5 cellular contexts compared by ENCODE assay signal in genomic region chr18:14225286-14225679, GRCh38.
A peak's percentile ranks its signal among the peaks of the same experiment; 100 is the strongest.
DNase-seq lines count a peak whose midpoint lies in the region; ATAC-seq, FAIRE-seq and TF ChIP-seq lines count a peak whose summit lies in the region.
"Not testable (repeated sequence)": the region's sequence is repeated elsewhere in the genome, so short reads cannot be mapped to it uniquely, and the experiment has no call there.

No MANE protein-coding gene starts in this region.

- not testable (repeated sequence) for TF ChIP-seq EP300 in A549 (IDR thresholded peaks at IDR 0.05); HepG2 (IDR thresholded peaks at IDR 0.05; ENCODE audit: low read depth in 2 of 2, low read length in 2 of 2)
- TF ChIP-seq EP300 in HepG2 (CRISPR knock-in tag; IDR thresholded peaks at IDR 0.05; ENCODE audit: borderline replicate concordance) = peak; percentile 54; the same call in 1 of the 2 replicates

- CTCF ChIA-PET in A549 (lab: Yijun Ruan, JAX); Calu3 (lab: Charles Lee); OCI-LY7 (lab: Charles Lee; ENCODE audit: unreplicated experiment); HepG2 (lab: Yijun Ruan, JAX; ENCODE audit: low intra/inter-chr PET ratio, low total read pairs): not testable (repeated sequence)

- not testable (repeated sequence) for H3K4me3 Mint-ChIP-seq in Calu3 (ENCODE audit: low read depth, unreplicated experiment); central memory CD8-positive, alpha-beta T cell

- H3K4me2 ChIP-seq in A549 (peak overlapping the region; percentile 34; the same call in 2 of the 3 replicates), HepG2 (ENCODE audit: low read depth, low read length) (peak overlapping the region; percentile 23; the same call in 1 of the 2 replicates)
- H3K4me2 ChIP-seq in OCI-LY7 (ENCODE audit: low read length) = not testable (repeated sequence)

- H3K9me3 Mint-ChIP-seq in Calu3 (ENCODE audit: low read depth, unreplicated experiment); central memory CD8-positive, alpha-beta T cell: not testable (repeated sequence)

- not testable (repeated sequence) for H2AFZ ChIP-seq in OCI-LY7 (ENCODE audit: low read length); HepG2 (ENCODE audit: low read length)

- H3K4me3 ChIP-seq in A549; OCI-LY7 (ENCODE audit: low read depth, low read length, poor library complexity, severe bottlenecking); HepG2 (replicated peaks in 1 of 3; ENCODE audit: insufficient read depth in 1 of 3, low read depth in 2 of 3, low read length in 3 of 3): not testable (repeated sequence)

- not testable (repeated sequence) for H3K36me3 ChIP-seq in OCI-LY7 (ENCODE audit: insufficient read depth, low read length); HepG2 (replicated peaks in 1 of 2; ENCODE audit: control insufficient read depth in 1 of 2, insufficient read depth in 2 of 2, low read length in 2 of 2)

- H3K4me1 Mint-ChIP-seq in Calu3 (ENCODE audit: low read depth, unreplicated experiment); central memory CD8-positive, alpha-beta T cell: not testable (repeated sequence)

- peak overlapping the region; percentile 57 to 75; a peak in 3 of 6 replicates for H3K27ac ChIP-seq in A549
- H3K27ac ChIP-seq in OCI-LY7 (ENCODE audit: low read depth, low read length, poor library complexity, severe bottlenecking) = not testable (repeated sequence)
- H3K27ac ChIP-seq in HepG2 (ENCODE audit: extremely low read length, insufficient read depth, low read length) = peak overlapping the region; percentile 26

- H3K27me3 ChIP-seq in HepG2 (ENCODE audit: control insufficient read depth in 1 of 2, insufficient read depth in 2 of 2, low read length in 2 of 2) = not testable (repeated sequence)

- not testable (repeated sequence) for H3K4me1 ChIP-seq in A549; OCI-LY7 (ENCODE audit: insufficient read depth, low read length, poor library complexity, severe bottlenecking)
- peaks cover 13% of the 10 kb centered on the region for H3K4me1 ChIP-seq in HepG2 (ENCODE audit: insufficient read depth, low read length)

- WGBS in A549 (ENCODE audit: missing lambda C conversion rate) = 32% methylated on average over 4 of the region's 4 CpGs
- 2% methylated on average over 4 of the region's 4 CpGs for WGBS in HepG2 (ENCODE audit: low lambda C conversion rate)

- H4K20me1 ChIP-seq in OCI-LY7 (ENCODE audit: insufficient read depth, low read length); HepG2 (ENCODE audit: insufficient read depth, low read length): not testable (repeated sequence)

- not testable (repeated sequence) for H3K27me3 Mint-ChIP-seq in Calu3 (ENCODE audit: unreplicated experiment); central memory CD8-positive, alpha-beta T cell

- H3K27ac Mint-ChIP-seq in Calu3 (ENCODE audit: unreplicated experiment) = peak overlapping the region; percentile 51
- peak overlapping the region; percentile 41 for H3K27ac Mint-ChIP-seq in central memory CD8-positive, alpha-beta T cell (ENCODE audit: low read depth)

- ATAC-seq in A549; central memory CD8-positive, alpha-beta T cell (replicated peaks; ENCODE audit: extremely low read depth, poor library complexity, severe bottlenecking): not testable (repeated sequence)
- peak; percentile 43; the same call in 1 of the 3 replicates for ATAC-seq in HepG2

- not testable (repeated sequence) for TF ChIP-seq CTCF in A549 (IDR thresholded peaks at IDR 0.05); Calu3 (IDR thresholded peaks at IDR 0.05; ENCODE audit: unreplicated experiment); OCI-LY7 (conservative IDR thresholded peaks at IDR 0.05; ENCODE audit: low read length); HepG2 (CRISPR knock-in tag; IDR thresholded peaks at IDR 0.05)

- not testable (repeated sequence) for H3K9ac ChIP-seq in HepG2 (ENCODE audit: insufficient read depth, low read depth, low read length)

- in situ Hi-C loops in HepG2 (cut with HindIII; ENCODE audit: extremely low pct_ligation_motif_present, low pct_unique_long_range_greater_than_20kb) = not testable (repeated sequence)

- not testable (repeated sequence) for H3K9me2 ChIP-seq in OCI-LY7 (ENCODE audit: insufficient read depth, low read length)

- POLR2A ChIA-PET in A549 (lab: Yijun Ruan, JAX); OCI-LY7 (lab: Charles Lee); HepG2 (lab: Yijun Ruan, JAX): not testable (repeated sequence)

- intact Hi-C loops in Calu3 (cut with micrococcal nuclease; ENCODE audit: unreplicated experiment); OCI-LY7 (cut with micrococcal nuclease; ENCODE audit: unreplicated experiment); HepG2 (cut with micrococcal nuclease; ENCODE audit: unreplicated experiment): not testable (repeated sequence)

- FAIRE-seq in A549 (lab: Jason Lieb, UNC) = not testable (repeated sequence)
- peak; percentile 21 for FAIRE-seq in HepG2 (lab: Jason Lieb, UNC)

- not testable (repeated sequence) for H3K36me3 Mint-ChIP-seq in Calu3 (ENCODE audit: insufficient read depth, unreplicated experiment); central memory CD8-positive, alpha-beta T cell (ENCODE audit: insufficient read depth)

- H3K9me3 ChIP-seq in A549; OCI-LY7 (ENCODE audit: low read length); HepG2 (ENCODE audit: low read length): not testable (repeated sequence)

- not testable (repeated sequence) for TF ChIP-seq RAD21 in A549 (conservative IDR thresholded peaks at IDR 0.05 in 1 of 2, IDR thresholded peaks at IDR 0.05 in 1 of 2); HepG2 (CRISPR knock-in tag; IDR thresholded peaks at IDR 0.05)

- not testable (repeated sequence) for BruUV-seq in Calu3 (replicated peaks; lab: Mats Ljungman, UMichigan); HepG2 (replicated peaks; lab: Mats Ljungman, UMichigan)
- BruUV-seq in OCI-LY7 (replicated peaks; lab: Mats Ljungman, UMichigan) = TSS peak; percentile 69

- not testable (repeated sequence) for TF ChIP-seq POLR2A in A549 (IDR thresholded peaks at IDR 0.05; ENCODE audit: low read length); HepG2 (IDR thresholded peaks at IDR 0.05; ENCODE audit: insufficient read depth in 1 of 2, low read depth in 2 of 2, low read length in 2 of 2)

- DNase-seq in A549 (ENCODE audit: low read depth in 1 of 2, low spot score in 1 of 2) (peak in 1 of 2 experiments; percentile 48), HepG2 (ENCODE audit: low spot score) (peak; percentile 64)
- not testable (repeated sequence) for DNase-seq in Calu3; OCI-LY7 (ENCODE audit: low spot score); central memory CD8-positive, alpha-beta T cell (ENCODE audit: low spot score in 2 of 2)

- H3K79me2 ChIP-seq in OCI-LY7 (ENCODE audit: insufficient read depth, low read depth, low read length); HepG2 (ENCODE audit: insufficient read depth, low read length): not testable (repeated sequence)

TF ChIP-seq in A549, 52 proteins besides CTCF, POLR2A, EP300 and RAD21 (continues in another document):
- TF ChIP-seq MAX (IDR thresholded peaks at IDR 0.05) (peak; percentile 72), ATOH8 (CRISPR knock-in tag; IDR thresholded peaks at IDR 0.05; ENCODE audit: low read depth) (0 out of 2 replicates have a peak, but pooled peaks have one; percentile 46), HOXB5 (CRISPR knock-in tag; IDR thresholded peaks at IDR 0.05) (0 out of 2 replicates have a peak, but pooled peaks have one; percentile 49)

TF ChIP-seq in HepG2, 621 proteins besides CTCF, POLR2A, EP300 and RAD21 (continues in another document):
- TF ChIP-seq HOMEZ (CRISPR knock-in tag; IDR thresholded peaks at IDR 0.05; ENCODE audit: low read depth) = peak; percentile 28; the same call in 1 of the 2 replicates
- TF ChIP-seq SAP130 (CRISPR knock-in tag; IDR thresholded peaks at IDR 0.05; ENCODE audit: low read depth) = peak; percentile 53
- not testable (repeated sequence) for TF ChIP-seq SOX13, FOXA1 (IDR thresholded peaks at IDR 0.05)
- TF ChIP-seq SOX13 (CRISPR knock-in tag; conservative IDR thresholded peaks at IDR 0.05 in 1 of 2, IDR thresholded peaks at IDR 0.05 in 1 of 2) = peak in 1 of 2 experiments; percentile 85; a peak in 2 of 4 replicates
- TF ChIP-seq FOSL2 (CRISPR knock-in tag; IDR thresholded peaks at IDR 0.05) = peak; percentile 79
- TF ChIP-seq FOXA1 (CRISPR knock-in tag; IDR thresholded peaks at IDR 0.05) = peak; percentile 54; the same call in 1 of the 2 replicates
- TF ChIP-seq CEBPG (CRISPR knock-in tag; IDR thresholded peaks at IDR 0.05) = 0 out of 2 replicates have a peak, but pooled peaks have one; percentile 21
- TF ChIP-seq HNF4A (CRISPR knock-in tag; IDR thresholded peaks at IDR 0.05) = peak; percentile 46
